Comparison of ENCODE assay signal across 11 cellular contexts in the genomic region with DNA sequence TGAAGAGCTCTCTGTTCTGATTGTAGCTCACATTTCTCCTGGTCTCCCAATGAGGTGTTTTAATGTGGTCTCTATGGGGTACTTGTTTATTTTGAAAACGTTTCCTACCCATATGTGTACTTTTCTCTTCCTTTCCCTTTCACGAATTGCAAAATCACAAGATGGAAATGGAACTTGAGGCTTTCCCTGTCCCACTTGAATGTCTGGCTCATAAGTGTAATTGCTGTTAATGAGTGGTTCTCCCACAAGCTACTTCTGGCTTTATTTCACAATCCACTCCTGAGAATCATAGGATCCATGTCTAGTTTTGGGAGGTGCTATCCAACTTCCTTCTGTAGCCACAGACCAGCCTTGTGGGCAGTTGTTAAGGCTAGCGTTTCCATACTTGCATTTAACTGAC.
DNase-seq lines count a peak whose midpoint lies in the region; ATAC-seq, FAIRE-seq and TF ChIP-seq lines count a peak whose summit lies in the region.
"Had no signal": no experiment of that assay in that cellular context is flagged by ENCODE, and none has a peak within 500 bp of the region (broad histone marks: within the 10 kb centered on the region; RNA-seq: fewer than 3 reads in every experiment).

No MANE protein-coding gene starts in this region.

- no peaks in the 10 kb centered on the region for H3K27me3 ChIP-seq in HepG2 (ENCODE audit: control insufficient read depth in 1 of 2, insufficient read depth in 2 of 2, low read length in 2 of 2)
- H3K27me3 ChIP-seq in right lobe of liver, result no peaks in the 10 kb centered on the region
- no peaks in the 10 kb centered on the region for H3K27me3 ChIP-seq in gastroesophageal sphincter

- H3K4me1 Mint-ChIP-seq in activated naive CD4-positive, alpha-beta T cell treated with anti-CD3 and anti-CD28 coated beads for 36 hours (ENCODE audit: low read depth), result no peaks in the 10 kb centered on the region
- H3K4me1 Mint-ChIP-seq: CD4-positive, CD25-positive, alpha-beta regulatory T cell had no signal

- H3K36me3 ChIP-seq in HepG2 (replicated peaks in 1 of 2; ENCODE audit: control insufficient read depth in 1 of 2, insufficient read depth in 2 of 2, low read length in 2 of 2), result no peaks in the 10 kb centered on the region
- H3K36me3 ChIP-seq in right lobe of liver, result no peaks in the 10 kb centered on the region
- no peaks in the 10 kb centered on the region for H3K36me3 ChIP-seq in gastroesophageal sphincter

- no peak overlapping the region for H3K27ac Mint-ChIP-seq in activated naive CD4-positive, alpha-beta T cell treated with anti-CD3 and anti-CD28 coated beads for 36 hours
- H3K27ac Mint-ChIP-seq: CD4-positive, CD25-positive, alpha-beta regulatory T cell; stimulated activated naive B cell treated with anti-CD40 and anti-IgM and Interleukin-4, amounts not matched to agents 10 μg/mL and 1 μg/mL and 100 μg/mL, for 72 hours had no signal

- intact Hi-C loops in HepG2 (cut with micrococcal nuclease; ENCODE audit: unreplicated experiment) (no loop called here), right lobe of liver (cut with DNase I) (no loop called here), posterior vena cava (cut with DNase I) (no loop called here)
- intact Hi-C loops in activated naive CD4-positive, alpha-beta T cell treated with anti-CD3 and anti-CD28 coated beads for 36 hours (cut with micrococcal nuclease), result no loop called here

- no peaks in the 10 kb centered on the region for H3K79me2 ChIP-seq in HepG2 (ENCODE audit: insufficient read depth, low read length)

- H3K27ac ChIP-seq in HepG2 (ENCODE audit: extremely low read length, insufficient read depth, low read length) (no peak overlapping the region), right lobe of liver (no peak overlapping the region), gastroesophageal sphincter (peak overlapping the region in 3 of 4 donors; percentile 4 to 50 (median 8))

- peaks cover 7% of the 10 kb centered on the region for H3K27me3 Mint-ChIP-seq in activated naive CD4-positive, alpha-beta T cell treated with anti-CD3 and anti-CD28 coated beads for 36 hours (ENCODE audit: low read depth)

- DNase-seq in HepG2 (ENCODE audit: low spot score) (no peak), right lobe of liver (no peak), KG1 (lab: John Stamatoyannopoulos, UW) (no peak), G401 (ENCODE audit: low spot score) (no peak), posterior vena cava (ENCODE audit: low spot score) (no peak)
- DNase-seq in activated naive CD4-positive, alpha-beta T cell treated with anti-CD3 and anti-CD28 coated beads for 36 hours, result no peak
- DNase-seq: CD4-positive, CD25-positive, alpha-beta regulatory T cell; stimulated activated naive B cell treated with anti-CD40 and anti-IgM and Interleukin-4, amounts not matched to agents 10 μg/mL and 1 μg/mL and 100 μg/mL, for 72 hours had no signal

- BruUV-seq in HepG2 (replicated peaks; lab: Mats Ljungman, UMichigan), result no TSS peak

- POLR2A ChIA-PET in HepG2 (lab: Yijun Ruan, JAX), result no interaction called here

- no peak overlapping the region for H3K4me3 ChIP-seq in HepG2 (replicated peaks in 1 of 3; ENCODE audit: insufficient read depth in 1 of 3, low read depth in 2 of 3, low read length in 3 of 3)
- no peak overlapping the region for H3K4me3 ChIP-seq in right lobe of liver
- H3K4me3 ChIP-seq in gastroesophageal sphincter, result no peak overlapping the region

- H3K4me2 ChIP-seq in HepG2 (ENCODE audit: low read depth, low read length), result no peak overlapping the region

- TF ChIP-seq EP300 in HepG2 (IDR thresholded peaks at IDR 0.05; ENCODE audit: low read depth in 2 of 2, low read length in 2 of 2), result no peak
- TF ChIP-seq EP300 in HepG2 (CRISPR knock-in tag; IDR thresholded peaks at IDR 0.05; ENCODE audit: borderline replicate concordance), result no peak
- no peak for TF ChIP-seq EP300 in gastroesophageal sphincter (IDR thresholded peaks at IDR 0.05)

- no peaks in the 10 kb centered on the region for H3K36me3 Mint-ChIP-seq in activated naive CD4-positive, alpha-beta T cell treated with anti-CD3 and anti-CD28 coated beads for 36 hours (ENCODE audit: low read depth)
- H3K36me3 Mint-ChIP-seq: CD4-positive, CD25-positive, alpha-beta regulatory T cell; stimulated activated naive B cell treated with anti-CD40 and anti-IgM and Interleukin-4, amounts not matched to agents 10 μg/mL and 1 μg/mL and 100 μg/mL, for 72 hours had no signal

- no peak for FAIRE-seq in HepG2 (lab: Jason Lieb, UNC)
- FAIRE-seq: islet of Langerhans had no signal

- no peaks in the 10 kb centered on the region for H3K9me3 Mint-ChIP-seq in activated naive CD4-positive, alpha-beta T cell treated with anti-CD3 and anti-CD28 coated beads for 36 hours
- H3K9me3 Mint-ChIP-seq: CD4-positive, CD25-positive, alpha-beta regulatory T cell; stimulated activated naive B cell treated with anti-CD40 and anti-IgM and Interleukin-4, amounts not matched to agents 10 μg/mL and 1 μg/mL and 100 μg/mL, for 72 hours had no signal

- in situ Hi-C loops in HepG2 (cut with HindIII; ENCODE audit: extremely low pct_ligation_motif_present, low pct_unique_long_range_greater_than_20kb) (no loop called here), G401 (cut with HindIII; ENCODE audit: low sequenced_read_pairs) (no loop called here)

- no peak for TF ChIP-seq POLR2A in HepG2 (IDR thresholded peaks at IDR 0.05; ENCODE audit: insufficient read depth in 1 of 2, low read depth in 2 of 2, low read length in 2 of 2)
- no peak for TF ChIP-seq POLR2A in right lobe of liver (IDR thresholded peaks at IDR 0.05)
- TF ChIP-seq POLR2A in gastroesophageal sphincter (IDR thresholded peaks at IDR 0.05), result no peak

- no peaks in the 10 kb centered on the region for H3K9me3 ChIP-seq in HepG2 (ENCODE audit: low read length)
- peaks cover 0 to 2% (median 0%) of the 10 kb centered on the region in 4 donors for H3K9me3 ChIP-seq in right lobe of liver
- H3K9me3 ChIP-seq in gastroesophageal sphincter, result no peaks in the 10 kb centered on the region

- ATAC-seq in HepG2, result no peak
- no peak for ATAC-seq in right lobe of liver
- ATAC-seq in SK-N-SH treated with all-trans-retinoic acid at 6 μM for 48 hours, result peak; percentile 37; the same call in 1 of the 3 replicates
- no peak for ATAC-seq in gastroesophageal sphincter
- ATAC-seq: stimulated activated naive B cell treated with anti-CD40 and anti-IgM and Interleukin-4, amounts not matched to agents 10 μg/mL and 1 μg/mL and 100 μg/mL, for 72 hours had no signal

- TF ChIP-seq RAD21 in HepG2 (CRISPR knock-in tag; IDR thresholded peaks at IDR 0.05), result no peak

- TF ChIP-seq CTCF in HepG2 (CRISPR knock-in tag; IDR thresholded peaks at IDR 0.05), result no peak
- no peak for TF ChIP-seq CTCF in right lobe of liver (IDR thresholded peaks at IDR 0.05)
- no peak for TF ChIP-seq CTCF in gastroesophageal sphincter (IDR thresholded peaks at IDR 0.05)

- no peak overlapping the region for H2AFZ ChIP-seq in HepG2 (ENCODE audit: low read length)

- H3K4me3 Mint-ChIP-seq in activated naive CD4-positive, alpha-beta T cell treated with anti-CD3 and anti-CD28 coated beads for 36 hours, result no peak overlapping the region
- H3K4me3 Mint-ChIP-seq: CD4-positive, CD25-positive, alpha-beta regulatory T cell; stimulated activated naive B cell treated with anti-CD40 and anti-IgM and Interleukin-4, amounts not matched to agents 10 μg/mL and 1 μg/mL and 100 μg/mL, for 72 hours had no signal

- WGBS in HepG2 (ENCODE audit: low lambda C conversion rate), result 36% methylated on average over 3 of the region's 3 CpGs
- 36% methylated on average over 2 of the region's 3 CpGs for WGBS in right lobe of liver (ENCODE audit: insufficient coverage, low coverage, low lambda C conversion rate, missing lambda C conversion rate)
- whole genome bisulfite sequencing in gastroesophageal sphincter (ENCODE audit: low coverage in 1 of 2), 2 donors, result 38 to 46% methylated on average over 2 to 3 of the region's 3 CpGs

- H3K4me1 ChIP-seq in HepG2 (ENCODE audit: insufficient read depth, low read length) (0 out of 2 replicates have a peak, but pooled peaks cover 8% of the 10 kb centered on the region), right lobe of liver (no peaks in the 10 kb centered on the region), gastroesophageal sphincter (peaks cover 5 to 12% (median 8%) of the 10 kb centered on the region in 3 donors)

- CTCF ChIA-PET in HepG2 (lab: Yijun Ruan, JAX; ENCODE audit: low intra/inter-chr PET ratio, low total read pairs), result no interaction called here
- CTCF ChIA-PET in activated naive CD4-positive, alpha-beta T cell treated with anti-CD3 and anti-CD28 coated beads for 36 hours (lab: Charles Lee), result no interaction called here

- H4K20me1 ChIP-seq in HepG2 (ENCODE audit: insufficient read depth, low read length), result no peaks in the 10 kb centered on the region

- H3K9ac ChIP-seq in HepG2 (ENCODE audit: insufficient read depth, low read depth, low read length), result no peak overlapping the region

TF ChIP-seq in SK-N-SH treated with all-trans-retinoic acid at 6 μM for 48 hours, 23 proteins besides CTCF, POLR2A, EP300 and RAD21 (continues in another document):
- TF ChIP-seq, protein P1, sequence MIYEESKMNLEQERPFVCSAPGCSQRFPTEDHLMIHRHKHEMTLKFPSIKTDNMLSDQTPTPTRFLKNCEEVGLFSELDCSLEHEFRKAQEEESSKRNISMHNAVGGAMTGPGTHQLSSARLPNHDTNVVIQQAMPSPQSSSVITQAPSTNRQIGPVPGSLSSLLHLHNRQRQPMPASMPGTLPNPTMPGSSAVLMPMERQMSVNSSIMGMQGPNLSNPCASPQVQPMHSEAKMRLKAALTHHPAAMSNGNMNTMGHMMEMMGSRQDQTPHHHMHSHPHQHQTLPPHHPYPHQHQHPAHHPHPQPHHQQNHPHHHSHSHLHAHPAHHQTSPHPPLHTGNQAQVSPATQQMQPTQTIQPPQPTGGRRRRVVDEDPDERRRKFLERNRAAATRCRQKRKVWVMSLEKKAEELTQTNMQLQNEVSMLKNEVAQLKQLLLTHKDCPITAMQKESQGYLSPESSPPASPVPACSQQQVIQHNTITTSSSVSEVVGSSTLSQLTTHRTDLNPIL (CRISPR knock-in tag; IDR thresholded peaks at IDR 0.05; ENCODE audit: low read depth), result no peak
- no peak for TF ChIP-seq SNAI2 (CRISPR knock-in tag; IDR thresholded peaks at IDR 0.05)
- no peak for TF ChIP-seq ZFP3 (CRISPR knock-in tag; IDR thresholded peaks at IDR 0.05)
- no peak for TF ChIP-seq ARNTL (CRISPR knock-in tag; IDR thresholded peaks at IDR 0.05; ENCODE audit: borderline replicate concordance, low read depth)
- TF ChIP-seq ESRRG (CRISPR knock-in tag; IDR thresholded peaks at IDR 0.05), result no peak
- TF ChIP-seq ZNF70 (CRISPR knock-in tag; IDR thresholded peaks at IDR 0.05), result no peak
- TF ChIP-seq ISL1 (CRISPR knock-in tag; IDR thresholded peaks at IDR 0.05), result no peak
- TF ChIP-seq BACH2 (CRISPR knock-in tag; IDR thresholded peaks at IDR 0.05; ENCODE audit: borderline replicate concordance), result no peak
- TF ChIP-seq ZNF8 (CRISPR knock-in tag; IDR thresholded peaks at IDR 0.05), result no peak
- no peak for TF ChIP-seq TOX (CRISPR knock-in tag; IDR thresholded peaks at IDR 0.05; ENCODE audit: borderline replicate concordance)
- TF ChIP-seq TCF4 (CRISPR knock-in tag; IDR thresholded peaks at IDR 0.05; ENCODE audit: borderline replicate concordance), result no peak

Comparison
In these comparisons a context has a peak if more than half of its experiments do, and no peak if none do; other contexts are left out.
1. H3K27ac ChIP-seq: peak in gastroesophageal sphincter (3 of 4); none in HepG2 (single experiment) and right lobe of liver (0 of 3).